In genomic region chr19:36054119-36054732, GRCh38 we compare ENCODE assay signal across 8 cellular contexts. TPM values are rescaled to one million over a fixed set of nuclear protein-coding genes. Genes with fewer than 3 reads are reported as not detected.
DNase-seq lines count a peak whose midpoint lies in the region; ATAC-seq, FAIRE-seq and TF ChIP-seq lines count a peak whose summit lies in the region.

Gene THAP8, minus strand, starts transcription at chr19:36054285. Its CDS starts 68 bp downstream, at chr19:36054217.

- TF ChIP-seq CTCF in keratinocyte (optimal IDR thresholded peaks at IDR 0.05 in 1 of 3, IDR thresholded peaks at IDR 0.05 in 1 of 3, conservative IDR thresholded peaks at IDR 0.05 in 1 of 3; ENCODE audit: extremely low read depth in 1 of 3, insufficient read depth in 2 of 3, low read length in 3 of 3) = peak; percentile 40 to 55 (median 53)

- no peaks in the 10 kb centered on the region for H3K9me1 ChIP-seq in keratinocyte (ENCODE audit: control insufficient read depth, extremely low read depth, insufficient read depth, low read length)

- H3K9me3 ChIP-seq in keratinocyte (ENCODE audit: control insufficient read depth, low read depth, low read length) = no peaks in the 10 kb centered on the region

- H3K27ac ChIP-seq in keratinocyte (ENCODE audit: control insufficient read depth, insufficient read depth, low read length) = peak within 1 kb of the TSS; percentile 77

- H3K4me1 ChIP-seq in keratinocyte (ENCODE audit: control insufficient read depth, extremely low read depth, insufficient read depth, low read length) = peaks cover 15% of the 10 kb centered on the region

- no peaks in the 10 kb centered on the region for H3K27me3 ChIP-seq in keratinocyte (ENCODE audit: control insufficient read depth, extremely low read depth, insufficient read depth, low read length)

- peak within 1 kb of the TSS; percentile 99 for H3K4me2 ChIP-seq in keratinocyte (ENCODE audit: control insufficient read depth, extremely low read depth, insufficient read depth, low read depth, low read length)

- peak; percentile 100 for DNase-seq in AG20443 (ENCODE audit: low spot score)
- peak; percentile 100 for DNase-seq in NCI-H345 treated with DMSO at 0.1 percent for 48 hours (lab: John Stamatoyannopoulos, UW; ENCODE audit: unreplicated experiment)
- DNase-seq in cerebellar nuclear complex (lab: John Stamatoyannopoulos, UW) = peak; percentile 95 to 98
- peak; percentile 85 for DNase-seq in keratinocyte (ENCODE audit: low read depth, low spot score)
- DNase-seq in stimulated activated CD4-positive, alpha-beta T cell treated with anti-CD3 and anti-CD28 coated beads, Interleukin-15, amount 100 ng/mL, for 1 hour (ENCODE audit: low read depth in 1 of 2, low spot score in 1 of 2) = peak; percentile 98 to 99

- H3K9ac ChIP-seq in keratinocyte (ENCODE audit: control insufficient read depth, extremely low read depth, insufficient read depth, low read length) = peak within 1 kb of the TSS; percentile 77

- dilution Hi-C loops in keratinocyte (cut with MboI; ENCODE audit: extremely low pct_ligation_motif_present, low sequenced_read_pairs) = no loop called here

- FAIRE-seq in keratinocyte (lab: Jason Lieb, UNC) = peak; percentile 76

- H3K4me3 ChIP-seq in keratinocyte (ENCODE audit: control insufficient read depth in 2 of 3, extremely low read depth in 1 of 3, insufficient read depth in 2 of 3, low read depth in 1 of 3, low read length in 3 of 3) = peak within 1 kb of the TSS; percentile 72 to 87 (median 87)

- peaks cover 0 to 5% of the 10 kb centered on the region in 2 experiments for H3K36me3 ChIP-seq in keratinocyte (ENCODE audit: control insufficient read depth in 2 of 2, extremely low read depth in 1 of 2, insufficient read depth in 2 of 2, low read length in 2 of 2)

- H4K20me1 ChIP-seq in keratinocyte (ENCODE audit: control insufficient read depth, extremely low read depth, insufficient read depth, low read length) = peaks cover 6% of the 10 kb centered on the region

- ATAC-seq in GM19025 (IDR thresholded peaks at IDR 0.05; ENCODE audit: low read depth, unreplicated experiment) (peak; percentile 77), HG03342 (IDR thresholded peaks at IDR 0.05; ENCODE audit: unreplicated experiment) (peak; percentile 79)
- ATAC-seq in activated CD4-positive, CD25-positive, alpha-beta regulatory T cell treated with anti-CD3 and anti-CD28 coated beads, Interleukin-2, amount 50 U/mL, for 24 hours = peak; percentile 88 to 90

- peaks cover 11% of the 10 kb centered on the region for H3K79me2 ChIP-seq in keratinocyte (ENCODE audit: control insufficient read depth, insufficient read depth, low read length)

- H2AFZ ChIP-seq in keratinocyte (ENCODE audit: control insufficient read depth, low read length) = peak within 1 kb of the TSS; percentile 97

RNA-seq across cellular contexts. Expression of gene THAP8, which starts in this region (rescaled TPM):
- 1.4 to 3.6 TPM (median 1.8 TPM) in 3 replicates for polyA plus RNA-seq in keratinocyte
- 2.8 TPM for polyA plus RNA-seq in keratinocyte (2011; ENCODE audit: low read depth)
- polyA plus RNA-seq in keratinocyte (2011; cell fraction: cytosol; rRNA removed) = 1.6 and 3.6 TPM in 2 replicates
- polyA plus RNA-seq in keratinocyte (2011; cell fraction: nucleus; rRNA removed) = 1.7 and 2.7 TPM in 2 replicates
- polyA plus RNA-seq in keratinocyte (2012; ENCODE audit: low replicate concordance) = 2.6 and 3.7 TPM in 2 replicates
- polyA minus RNA-seq in keratinocyte = 0.66 to 2.6 TPM (median 1.2 TPM) in 3 replicates
- 7.1 TPM for polyA minus RNA-seq in keratinocyte (2011; cell fraction: cytosol; rRNA and poly(A)+ RNA removed)
- polyA minus RNA-seq in keratinocyte (2011; cell fraction: nucleus; rRNA and poly(A)+ RNA removed) = 0.47 and 1.8 TPM in 2 replicates

Comparison
In these comparisons a context has a peak if more than half of its experiments do, and no peak if none do; other contexts are left out.
1. Peak in every context shown above with its lines: DNase-seq, ATAC-seq, H3K4me3 ChIP-seq and H3K27ac ChIP-seq.